17 cellular contexts compared by ENCODE assay signal in the genomic region with DNA sequence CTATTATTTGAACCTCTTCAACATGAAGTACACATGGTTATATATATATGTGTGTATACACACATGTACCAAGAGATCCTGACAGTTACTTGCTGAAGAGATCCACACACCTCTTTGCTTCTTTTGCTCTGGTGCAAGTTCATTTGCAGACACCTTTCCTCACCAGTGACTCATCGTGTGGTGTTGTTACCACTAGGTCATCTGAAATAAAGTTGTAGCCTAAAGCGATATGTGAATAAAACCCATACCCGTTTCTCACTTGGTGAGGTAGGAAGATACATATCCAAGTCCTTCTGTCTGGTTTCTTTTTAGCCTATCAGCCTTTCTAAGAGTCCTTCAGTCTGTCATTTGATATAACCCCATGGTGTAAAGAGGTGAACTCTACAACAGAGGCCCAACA.
DNase-seq lines count a peak whose midpoint lies in the region; FAIRE-seq and TF ChIP-seq lines count a peak whose summit lies in the region.
"Had no signal": no experiment of that assay in that cellular context is flagged by ENCODE, and none has a peak within 500 bp of the region (broad histone marks: within the 10 kb centered on the region; RNA-seq: fewer than 3 reads in every experiment).

No MANE protein-coding gene starts in this region.

- no peaks in the 10 kb centered on the region for H3K9me3 ChIP-seq in mammary epithelial cell (replicated peaks; ENCODE audit: insufficient read depth, low read length)

- no peak for TF ChIP-seq POLR2A in H54 (IDR thresholded peaks at IDR 0.05; ENCODE audit: low read depth, low read length)

- FAIRE-seq in H54 (lab: Jason Lieb, UNC) = peak; percentile 76
- FAIRE-seq: HTR-8/SVneo had no signal

- DNase-seq in H54 (ENCODE audit: insufficient read length, low spot score) (no peak), NCI-H69 (lab: John Stamatoyannopoulos, UW) (peak; percentile 17), mammary epithelial cell (peak; percentile 59), kidney tubule cell (ENCODE audit: low spot score) (peak; percentile 20), ureter (ENCODE audit: low spot score) (no peak), NCI-H82 treated with DMSO at 0.1 percent for 48 hours (lab: John Stamatoyannopoulos, UW; ENCODE audit: unreplicated experiment) (no peak)
- no peak for DNase-seq in stimulated activated CD4-positive, alpha-beta T cell treated with anti-CD3 and anti-CD28 coated beads, Interleukin-1b, Interleukin-23, amount 100 ng/mL, for 48 hours
- DNase-seq: CD8-positive, alpha-beta T cell; Karpas-422; MM.1S; NCI-H1092; NCI-H1436 treated with DMSO at 0.1 percent for 48 hours; NCI-H2029; NCI-H446 treated with DMSO at 0.1 percent for 48 hours; NCI-H748 treated with DMSO at 0.1 percent for 48 hours had no signal

- no peaks in the 10 kb centered on the region for H3K27me3 ChIP-seq in mammary epithelial cell (ENCODE audit: insufficient read depth, low read length)
- H3K27me3 ChIP-seq: BLaER1 treated with 17β-estradiol and CSF1 and Interleukin-3, amounts not matched to agents 10 nM and 100 nM had no signal

- no peak overlapping the region for H3K4me3 ChIP-seq in mammary epithelial cell (replicated peaks in 1 of 3; ENCODE audit: insufficient read depth in 1 of 3, low read depth in 2 of 3, low read length in 3 of 3)
- H3K4me3 ChIP-seq: BLaER1 treated with 17β-estradiol and CSF1 and Interleukin-3, amounts not matched to agents 10 nM and 100 nM had no signal

- intact Hi-C loops in mammary epithelial cell (cut with micrococcal nuclease) = loop anchor here (10.0 kb wide), 1 partner anchor 55 kb away; no protein-coding TSS in a partner anchor

- dilution Hi-C loops in mammary epithelial cell (cut with HindIII; ENCODE audit: low sequenced_read_pairs) = no loop called here

- H3K9ac ChIP-seq in mammary epithelial cell (ENCODE audit: insufficient read depth, low read length) = no peak overlapping the region
- H3K9ac ChIP-seq: BLaER1 treated with 17β-estradiol and CSF1 and Interleukin-3, amounts not matched to agents 10 nM and 100 nM had no signal

- no peaks in the 10 kb centered on the region for H3K79me2 ChIP-seq in mammary epithelial cell (ENCODE audit: insufficient read depth, low read length)

- peaks cover 7% of the 10 kb centered on the region for H3K4me1 ChIP-seq in mammary epithelial cell (ENCODE audit: insufficient read depth, low read length)
- H3K4me1 ChIP-seq: BLaER1 treated with 17β-estradiol and CSF1 and Interleukin-3, amounts not matched to agents 10 nM and 100 nM had no signal

- BruUV-seq in mammary epithelial cell (replicated peaks; lab: Mats Ljungman, UMichigan) = no TSS peak

- CTCF ChIA-PET in mammary epithelial cell (lab: Charles Lee; ENCODE audit: low non-redundant PET) = no interaction called here

- no peak for TF ChIP-seq CTCF in mammary epithelial cell (conservative IDR thresholded peaks at IDR 0.05 in 1 of 2, IDR thresholded peaks at IDR 0.05 in 1 of 2; ENCODE audit: extremely low read depth in 1 of 2, insufficient read depth in 1 of 2, low read depth in 1 of 2, low read length in 2 of 2)

- no peaks in the 10 kb centered on the region for H4K20me1 ChIP-seq in mammary epithelial cell (ENCODE audit: insufficient read depth, low read length)
- H4K20me1 ChIP-seq: BLaER1 treated with 17β-estradiol and CSF1 and Interleukin-3, amounts not matched to agents 10 nM and 100 nM had no signal

- no peak overlapping the region for H2AFZ ChIP-seq in mammary epithelial cell (ENCODE audit: low read depth, low read length)

- no peak overlapping the region for H3K27ac ChIP-seq in mammary epithelial cell (ENCODE audit: insufficient read depth, low read depth, low read length)
- H3K27ac ChIP-seq: BLaER1 treated with 17β-estradiol and CSF1 and Interleukin-3, amounts not matched to agents 10 nM and 100 nM had no signal

- in situ Hi-C loops in mammary epithelial cell (cut with MboI; ENCODE audit: low sequenced_read_pairs in 2 of 2) = no loop called here

- no peaks in the 10 kb centered on the region for H3K36me3 ChIP-seq in mammary epithelial cell (ENCODE audit: insufficient read depth, low read length)
- H3K36me3 ChIP-seq: BLaER1 treated with 17β-estradiol and CSF1 and Interleukin-3, amounts not matched to agents 10 nM and 100 nM had no signal

- peak overlapping the region; percentile 44 for H3K4me2 ChIP-seq in mammary epithelial cell (ENCODE audit: insufficient read depth, low read depth, low read length)
- H3K4me2 ChIP-seq: BLaER1 treated with 17β-estradiol and CSF1 and Interleukin-3, amounts not matched to agents 10 nM and 100 nM had no signal

- WGBS in mammary epithelial cell (ENCODE audit: low coverage, missing lambda C conversion rate) = 59% methylated on average over 3 of the region's 3 CpGs

Comparison
In these comparisons a context has a peak if more than half of its experiments do, and no peak if none do; other contexts are left out.
1. DNase-seq: peak in NCI-H69 (single experiment), mammary epithelial cell (single experiment) and kidney tubule cell (single experiment); none in H54 (single experiment), stimulated activated CD4-positive, alpha-beta T cell treated with anti-CD3 and anti-CD28 coated beads, Interleukin-1b, Interleukin-23, amount 100 ng/mL, for 48 hours (single experiment), ureter (single experiment) and NCI-H82 treated with DMSO at 0.1 percent for 48 hours (single experiment).